In the genomic region with DNA sequence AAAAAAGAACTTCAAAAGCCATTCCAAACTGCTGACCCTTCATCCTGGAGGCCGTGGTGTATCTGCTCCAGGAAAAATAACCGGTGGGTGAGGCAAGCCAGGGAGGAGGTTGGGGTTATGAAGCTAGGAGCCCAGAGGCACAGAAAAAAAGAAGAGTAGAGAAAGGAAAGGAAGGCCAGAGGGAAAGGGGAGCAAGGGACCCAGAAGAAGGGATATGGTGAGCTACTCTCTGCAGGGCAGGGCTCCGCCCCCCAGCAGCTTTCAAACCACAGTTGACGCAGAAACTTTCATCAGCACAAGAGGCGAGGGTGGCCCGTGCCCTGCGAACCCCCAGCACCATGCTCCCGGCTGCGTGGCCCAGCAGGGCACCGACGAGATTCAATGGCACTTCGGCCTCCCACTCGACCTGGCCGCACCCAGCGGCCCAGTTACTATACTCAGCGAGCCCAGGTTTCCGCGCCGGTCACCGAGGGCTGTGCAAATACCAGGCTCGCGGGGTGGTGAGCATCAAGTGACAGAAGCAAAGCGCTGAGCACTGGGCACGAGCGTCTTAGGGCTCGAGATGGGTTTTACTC, we compare ENCODE assay signal across 8 cellular contexts. TPM values are rescaled to one million over a fixed set of nuclear protein-coding genes. Genes with fewer than 3 reads are reported as not detected.
DNase-seq lines count a peak whose midpoint lies in the region; ATAC-seq, FAIRE-seq and TF ChIP-seq lines count a peak whose summit lies in the region.

No MANE protein-coding gene starts in this region.

- H3K9me3 ChIP-seq in endothelial cell of umbilical vein (replicated peaks; ENCODE audit: control insufficient read depth, insufficient read depth, low read length) (no peaks in the 10 kb centered on the region), mucosa of stomach (ENCODE audit: control insufficient read depth, low read length) (no peaks in the 10 kb centered on the region)

- TF ChIP-seq POLR2A in endothelial cell of umbilical vein (IDR thresholded peaks at IDR 0.05; ENCODE audit: low read depth, low read length): no peak

- BruUV-seq in endothelial cell of umbilical vein (replicated peaks; lab: Mats Ljungman, UMichigan): no TSS peak

- ATAC-seq in GM18517 (IDR thresholded peaks at IDR 0.05; ENCODE audit: unreplicated experiment): peak; percentile 68
- ATAC-seq in HG02973 (IDR thresholded peaks at IDR 0.05; ENCODE audit: unreplicated experiment): peak; percentile 61

- H3K9ac ChIP-seq in endothelial cell of umbilical vein (replicated peaks; ENCODE audit: extremely low read depth, insufficient read depth, low read length) (peak overlapping the region; percentile 83), mucosa of stomach (ENCODE audit: low read length) (peak overlapping the region; percentile 79)

- dilution Hi-C loops in endothelial cell of umbilical vein (cut with MboI; ENCODE audit: extremely low pct_ligation_motif_present, low sequenced_read_pairs): no loop called here

- peak overlapping the region; percentile 58 for H3K27ac ChIP-seq in endothelial cell of umbilical vein (ENCODE audit: insufficient read depth, low read depth, low read length)

- H3K27me3 ChIP-seq in endothelial cell of umbilical vein (ENCODE audit: control insufficient read depth in 2 of 2, insufficient read depth in 2 of 2, low read length in 2 of 2): no peaks in the 10 kb centered on the region
- no peaks in the 10 kb centered on the region for H3K27me3 ChIP-seq in mucosa of stomach (ENCODE audit: control insufficient read depth, insufficient read depth, low read length)

- FAIRE-seq in endothelial cell of umbilical vein (lab: Jason Lieb, UNC): peak; percentile 24

- H3K79me2 ChIP-seq in endothelial cell of umbilical vein (ENCODE audit: control insufficient read depth, insufficient read depth, low read length): peaks cover 30% of the 10 kb centered on the region

- H2AFZ ChIP-seq in endothelial cell of umbilical vein (ENCODE audit: low read depth, low read length): peak overlapping the region; percentile 97

- no peaks in the 10 kb centered on the region for H3K9me1 ChIP-seq in endothelial cell of umbilical vein (replicated peaks; ENCODE audit: control insufficient read depth, extremely low read depth, insufficient read depth, low read length)

- H3K4me2 ChIP-seq in endothelial cell of umbilical vein (ENCODE audit: insufficient read depth, low read length): peak overlapping the region; percentile 85

- H3K36me3 ChIP-seq in endothelial cell of umbilical vein (ENCODE audit: control insufficient read depth in 2 of 2, extremely low read depth in 1 of 2, insufficient read depth in 2 of 2, low read length in 2 of 2) (peaks cover 0 to 4% of the 10 kb centered on the region in 2 experiments), mucosa of stomach (ENCODE audit: control insufficient read depth, insufficient read depth, low read length) (no peaks in the 10 kb centered on the region)

- CTCF ChIA-PET in AG04449 (lab: Yijun Ruan, JAX): interaction anchor here (0.7 kb wide), 2 partner anchors 9 to 78 kb away, joined by 3 read pairs; no protein-coding TSS in a partner anchor
- CTCF ChIA-PET in endothelial cell of umbilical vein (lab: Charles Lee): interaction anchor here (0.8 to 1.9 kb wide), 8 partner anchors 9 to 887 kb away, joined by 3 to 8 read pairs (median 4); no protein-coding TSS in a partner anchor

- H3K4me1 ChIP-seq in endothelial cell of umbilical vein (ENCODE audit: control insufficient read depth, extremely low read depth, insufficient read depth, low read length) (peaks cover 5% of the 10 kb centered on the region), mucosa of stomach (ENCODE audit: control insufficient read depth, insufficient read depth, low read length) (peaks cover 13% of the 10 kb centered on the region)

- H3K4me3 ChIP-seq in AG04449 (ENCODE audit: low read depth, low read length): peak overlapping the region; percentile 72
- H3K4me3 ChIP-seq in endothelial cell of umbilical vein (replicated peaks in 1 of 3; ENCODE audit: insufficient read depth in 1 of 3, low read depth in 1 of 3, low read length in 3 of 3): peak overlapping the region; percentile 75 to 83 (median 76)
- H3K4me3 ChIP-seq in mucosa of stomach (ENCODE audit: low read length): peak overlapping the region; percentile 80

- no peaks in the 10 kb centered on the region for H4K20me1 ChIP-seq in endothelial cell of umbilical vein (replicated peaks; ENCODE audit: control insufficient read depth, extremely low read depth, insufficient read depth, low read length)

- POLR2A ChIA-PET in AG04449 (lab: Yijun Ruan, JAX): interaction anchor here (1.8 kb wide), 1 partner anchor 36 kb away, joined by 5 read pairs; no protein-coding TSS in a partner anchor
- POLR2A ChIA-PET in endothelial cell of umbilical vein (lab: Charles Lee): no interaction called here

- no peak for TF ChIP-seq CTCF in AG04449 (IDR thresholded peaks at IDR 0.05; ENCODE audit: insufficient read depth, low read length, missing control alignments)
- no peak for TF ChIP-seq CTCF in endothelial cell of umbilical vein (IDR thresholded peaks at IDR 0.05; ENCODE audit: extremely low read depth in 1 of 2, insufficient read depth in 1 of 2, low read depth in 1 of 2, low read length in 2 of 2)

- no peak for DNase-seq in AG04449 (ENCODE audit: low read depth, low spot score)
- peak; percentile 16 for DNase-seq in NCI-H226
- DNase-seq in activated CD8-positive, alpha-beta memory T cell treated with anti-CD3 and anti-CD28 coated beads for 4 hours (ENCODE audit: low read depth in 2 of 2): peak; percentile 51 to 58
- peak; percentile 54 for DNase-seq in endothelial cell of umbilical vein (ENCODE audit: low read depth, low spot score)
- peak; percentile 57 for DNase-seq in stimulated activated CD8-positive, alpha-beta memory T cell treated with anti-CD3 and anti-CD28 coated beads, Interleukin-7, amount 100 ng/mL, for 24 hours (ENCODE audit: low read depth)

- intact Hi-C loops in endothelial cell of umbilical vein (cut with micrococcal nuclease): loop anchor here (2.0 to 5.0 kb wide), 4 partner anchors 15 to 343 kb away; a partner anchor contains a TSS

TF ChIP-seq in endothelial cell of umbilical vein, 7 proteins besides CTCF, POLR2A, EP300 and RAD21:
- TF ChIP-seq GATA2 (IDR thresholded peaks at IDR 0.05; ENCODE audit: insufficient read depth, insufficient read length, low read depth, low read length): no peak
- no peak for TF ChIP-seq FOS (IDR thresholded peaks at IDR 0.05; ENCODE audit: borderline replicate concordance, insufficient read depth, low read length)
- no peak for TF ChIP-seq MYC (IDR thresholded peaks at IDR 0.05; ENCODE audit: low read depth, low read length)
- TF ChIP-seq POLR2AphosphoS5 (IDR thresholded peaks at IDR 0.05; ENCODE audit: insufficient read depth, low read depth, low read length): no peak
- no peak for TF ChIP-seq JUN (IDR thresholded peaks at IDR 0.05; ENCODE audit: borderline replicate concordance, insufficient read depth, insufficient read length, low read depth)
- TF ChIP-seq, protein P1, sequence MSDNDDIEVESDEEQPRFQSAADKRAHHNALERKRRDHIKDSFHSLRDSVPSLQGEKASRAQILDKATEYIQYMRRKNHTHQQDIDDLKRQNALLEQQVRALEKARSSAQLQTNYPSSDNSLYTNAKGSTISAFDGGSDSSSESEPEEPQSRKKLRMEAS (IDR thresholded peaks at IDR 0.05; ENCODE audit: insufficient read depth, insufficient read length): no peak
- TF ChIP-seq EZH2 (IDR thresholded peaks at IDR 0.05; ENCODE audit: borderline replicate concordance, low read depth, low read length, severe bottlenecking): no peak

RNA-seq across cellular contexts. Expression of a gene that starts 0.7 kb away (rescaled TPM):
- 48.1 and 52.6 TPM in 2 replicates for total RNA-seq in endothelial cell of umbilical vein
- polyA plus RNA-seq in endothelial cell of umbilical vein: 15.1 and 20.6 TPM in 2 replicates
- polyA plus RNA-seq in endothelial cell of umbilical vein (2011; cell fraction: cytosol; rRNA removed): 26.3 and 28.9 TPM in 2 replicates
- polyA plus RNA-seq in endothelial cell of umbilical vein (2011; cell fraction: nucleus; rRNA removed): 21.8 and 30.3 TPM in 2 replicates
- polyA plus RNA-seq in endothelial cell of umbilical vein (2012): 28.5 and 41.4 TPM in 2 replicates
- 40.8 and 41.8 TPM in 2 replicates for polyA minus RNA-seq in endothelial cell of umbilical vein
- 49.3 TPM for polyA minus RNA-seq in endothelial cell of umbilical vein (2011; cell fraction: cytosol; rRNA and poly(A)+ RNA removed)
- 13.4 and 24.0 TPM in 2 replicates for polyA minus RNA-seq in endothelial cell of umbilical vein (2011; cell fraction: nucleus; rRNA and poly(A)+ RNA removed)

RNA-seq across cellular contexts. Expression of a gene that starts 38.6 kb away (rescaled TPM):
- 0.07 TPM in 1 of 2 replicates, not detected in the other for total RNA-seq in endothelial cell of umbilical vein
- polyA plus RNA-seq in endothelial cell of umbilical vein: 0.03 TPM in 1 of 2 replicates, not detected in the other
- polyA plus RNA-seq in endothelial cell of umbilical vein (2011; cell fraction: cytosol; rRNA removed): not detected in 2 replicates
- not detected in 2 replicates for polyA plus RNA-seq in endothelial cell of umbilical vein (2011; cell fraction: nucleus; rRNA removed)
- not detected in 2 replicates for polyA plus RNA-seq in endothelial cell of umbilical vein (2012)
- 0.05 TPM in 1 of 2 replicates, not detected in the other for polyA minus RNA-seq in endothelial cell of umbilical vein
- polyA minus RNA-seq in endothelial cell of umbilical vein (2011; cell fraction: cytosol; rRNA and poly(A)+ RNA removed): not detected
- 0.14 TPM in 2 replicates for polyA minus RNA-seq in endothelial cell of umbilical vein (2011; cell fraction: nucleus; rRNA and poly(A)+ RNA removed)
